In genomic region chr5:149960272-149961185, GRCh38 we compare ENCODE assay signal across 1 cellular context.
A peak's percentile ranks its signal among the peaks of the same experiment; 100 is the strongest.
TF ChIP-seq lines count a peak whose summit lies in the region.

Gene SLC26A2 (plus strand): TSS chr5:149960758. CDS start chr5:149977653, 16,895 bp downstream.

TF ChIP-seq in HepG2, 621 proteins besides CTCF, POLR2A, EP300 and RAD21 (continued from another document and continues in another):
- TF ChIP-seq ATF4 (CRISPR knock-in tag; IDR thresholded peaks at IDR 0.05), result 0 out of 4 replicates have a peak, but pooled peaks of 1 of the 2 experiments have one; percentile 35
- TF ChIP-seq SIN3A (IDR thresholded peaks at IDR 0.05; ENCODE audit: borderline replicate concordance, low read depth, low read length), result peak; percentile 24; the same call in 1 of the 2 replicates
- TF ChIP-seq ZNF615 (CRISPR knock-in tag; IDR thresholded peaks at IDR 0.05; ENCODE audit: borderline replicate concordance), result no peak
- TF ChIP-seq REL (CRISPR knock-in tag; conservative IDR thresholded peaks at IDR 0.05), result 0 out of 2 replicates have a peak, but pooled peaks have one; percentile 31
- TF ChIP-seq, protein P1, sequence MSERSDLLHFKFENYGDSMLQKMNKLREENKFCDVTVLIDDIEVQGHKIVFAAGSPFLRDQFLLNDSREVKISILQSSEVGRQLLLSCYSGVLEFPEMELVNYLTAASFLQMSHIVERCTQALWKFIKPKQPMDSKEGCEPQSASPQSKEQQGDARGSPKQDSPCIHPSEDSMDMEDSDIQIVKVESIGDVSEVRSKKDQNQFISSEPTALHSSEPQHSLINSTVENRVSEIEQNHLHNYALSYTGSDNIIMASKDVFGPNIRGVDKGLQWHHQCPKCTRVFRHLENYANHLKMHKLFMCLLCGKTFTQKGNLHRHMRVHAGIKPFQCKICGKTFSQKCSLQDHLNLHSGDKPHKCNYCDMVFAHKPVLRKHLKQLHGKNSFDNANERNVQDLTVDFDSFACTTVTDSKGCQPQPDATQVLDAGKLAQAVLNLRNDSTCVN (CRISPR knock-in tag; IDR thresholded peaks at IDR 0.05; ENCODE audit: borderline replicate concordance), result peak; percentile 49; the same call in 1 of the 2 replicates
- peak; percentile 49 for TF ChIP-seq ZEB1 (IDR thresholded peaks at IDR 0.05; ENCODE audit: insufficient replicate concordance, low read depth)
- peak; percentile 78 for TF ChIP-seq FOXK1 (CRISPR knock-in tag; IDR thresholded peaks at IDR 0.05; ENCODE audit: borderline replicate concordance, low read depth)
- TF ChIP-seq ZMAT3 (CRISPR knock-in tag; conservative IDR thresholded peaks at IDR 0.05), result peak; percentile 49; the same call in 1 of the 2 replicates
- TF ChIP-seq ELF1 (CRISPR knock-in tag; IDR thresholded peaks at IDR 0.05), result peak; percentile 52
- no peak for TF ChIP-seq HNRNPUL1 (IDR thresholded peaks at IDR 0.05; ENCODE audit: low read depth, low read length)
- peak; percentile 71 for TF ChIP-seq FOXC1 (CRISPR knock-in tag; IDR thresholded peaks at IDR 0.05; ENCODE audit: borderline replicate concordance)
- no peak for TF ChIP-seq ARID2 (CRISPR knock-in tag; IDR thresholded peaks at IDR 0.05; ENCODE audit: borderline replicate concordance)
- no peak for TF ChIP-seq ZNF354B (CRISPR knock-in tag; IDR thresholded peaks at IDR 0.05)
- TF ChIP-seq ZNF224 (CRISPR knock-in tag; IDR thresholded peaks at IDR 0.05), result no peak
- TF ChIP-seq ZSCAN29 (CRISPR knock-in tag; conservative IDR thresholded peaks at IDR 0.05), result peak; percentile 98
- TF ChIP-seq HNRNPLL (IDR thresholded peaks at IDR 0.05; ENCODE audit: low read depth, low read length, poor library complexity, severe bottlenecking), result peak; percentile 98
- peak; percentile 37 to 73 for TF ChIP-seq HMGXB4 (CRISPR knock-in tag; IDR thresholded peaks at IDR 0.05; ENCODE audit: borderline replicate concordance in 1 of 2, low read depth in 1 of 2)
- peak; percentile 49; the same call in 1 of the 2 replicates for TF ChIP-seq PCBP1 (IDR thresholded peaks at IDR 0.05; ENCODE audit: borderline replicate concordance, low read depth, low read length)
- peak; percentile 21; the same call in 1 of the 2 replicates for TF ChIP-seq TGIF2 (CRISPR knock-in tag; IDR thresholded peaks at IDR 0.05)
- peak; percentile 97 for TF ChIP-seq USF2 (IDR thresholded peaks at IDR 0.05; ENCODE audit: low read depth, low read length)
- TF ChIP-seq USF2 (CRISPR knock-in tag; IDR thresholded peaks at IDR 0.05; ENCODE audit: borderline replicate concordance), result peak; percentile 99; the same call in 1 of the 2 replicates
- TF ChIP-seq, protein P2, sequence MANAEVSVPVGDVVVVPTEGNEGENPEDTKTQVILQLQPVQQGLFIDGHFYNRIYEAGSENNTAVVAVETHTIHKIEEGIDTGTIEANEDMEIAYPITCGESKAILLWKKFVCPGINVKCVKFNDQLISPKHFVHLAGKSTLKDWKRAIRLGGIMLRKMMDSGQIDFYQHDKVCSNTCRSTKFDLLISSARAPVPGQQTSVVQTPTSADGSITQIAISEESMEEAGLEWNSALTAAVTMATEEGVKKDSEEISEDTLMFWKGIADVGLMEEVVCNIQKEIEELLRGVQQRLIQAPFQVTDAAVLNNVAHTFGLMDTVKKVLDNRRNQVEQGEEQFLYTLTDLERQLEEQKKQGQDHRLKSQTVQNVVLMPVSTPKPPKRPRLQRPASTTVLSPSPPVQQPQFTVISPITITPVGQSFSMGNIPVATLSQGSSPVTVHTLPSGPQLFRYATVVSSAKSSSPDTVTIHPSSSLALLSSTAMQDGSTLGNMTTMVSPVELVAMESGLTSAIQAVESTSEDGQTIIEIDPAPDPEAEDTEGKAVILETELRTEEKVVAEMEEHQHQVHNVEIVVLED (CRISPR knock-in tag; IDR thresholded peaks at IDR 0.05; ENCODE audit: borderline replicate concordance), result peak; percentile 72; the same call in 1 of the 2 replicates
- peak; percentile 71; the same call in 1 of the 2 replicates for TF ChIP-seq TMF1 (CRISPR knock-in tag; IDR thresholded peaks at IDR 0.05; ENCODE audit: low read depth)
- peak; percentile 23; the same call in 1 of the 2 replicates for TF ChIP-seq ZNF614 (CRISPR knock-in tag; IDR thresholded peaks at IDR 0.05; ENCODE audit: borderline replicate concordance)
- TF ChIP-seq ZNF550 (CRISPR knock-in tag; IDR thresholded peaks at IDR 0.05; ENCODE audit: borderline replicate concordance), result no peak
- TF ChIP-seq ZNF800 (CRISPR knock-in tag; IDR thresholded peaks at IDR 0.05), result peak; percentile 75; the same call in 1 of the 2 replicates
- no peak for TF ChIP-seq SETDB1 (CRISPR knock-in tag; IDR thresholded peaks at IDR 0.05; ENCODE audit: borderline replicate concordance)
- no peak for TF ChIP-seq RBM22 (optimal IDR thresholded peaks at IDR 0.05; ENCODE audit: low read length)
- peak; percentile 51; the same call in 1 of the 2 replicates for TF ChIP-seq ZNF703 (CRISPR knock-in tag; IDR thresholded peaks at IDR 0.05; ENCODE audit: borderline replicate concordance)
- peak; percentile 59; the same call in 1 of the 2 replicates for TF ChIP-seq ZNF136 (CRISPR knock-in tag; IDR thresholded peaks at IDR 0.05; ENCODE audit: low read depth)
- no peak for TF ChIP-seq KAT2B (IDR thresholded peaks at IDR 0.05; ENCODE audit: borderline replicate concordance, low read depth, low read length)
- peak; percentile 86 for TF ChIP-seq MAX (IDR thresholded peaks at IDR 0.05)
- 0 out of 2 replicates have a peak, but pooled peaks have one; percentile 63 for TF ChIP-seq ZNF563 (CRISPR knock-in tag; IDR thresholded peaks at IDR 0.05)
- TF ChIP-seq GABPA (IDR thresholded peaks at IDR 0.05; ENCODE audit: low read depth, low read length), result peak; percentile 37; the same call in 1 of the 2 replicates
- peak; percentile 70 for TF ChIP-seq GABPA (CRISPR knock-in tag; IDR thresholded peaks at IDR 0.05; ENCODE audit: low read depth)
- TF ChIP-seq SPEN (CRISPR knock-in tag; IDR thresholded peaks at IDR 0.05; ENCODE audit: low read depth), result peak; percentile 25; the same call in 1 of the 2 replicates
- TF ChIP-seq KAT8 (CRISPR knock-in tag; IDR thresholded peaks at IDR 0.05), result peak; percentile 84
- TF ChIP-seq POLR2G (IDR thresholded peaks at IDR 0.05; ENCODE audit: low read depth, low read length), result peak; percentile 96
- no peak for TF ChIP-seq ATF5 (CRISPR knock-in tag; IDR thresholded peaks at IDR 0.05; ENCODE audit: low read depth)
- TF ChIP-seq RARA (CRISPR knock-in tag; IDR thresholded peaks at IDR 0.05), result no peak
- TF ChIP-seq, protein P3, sequence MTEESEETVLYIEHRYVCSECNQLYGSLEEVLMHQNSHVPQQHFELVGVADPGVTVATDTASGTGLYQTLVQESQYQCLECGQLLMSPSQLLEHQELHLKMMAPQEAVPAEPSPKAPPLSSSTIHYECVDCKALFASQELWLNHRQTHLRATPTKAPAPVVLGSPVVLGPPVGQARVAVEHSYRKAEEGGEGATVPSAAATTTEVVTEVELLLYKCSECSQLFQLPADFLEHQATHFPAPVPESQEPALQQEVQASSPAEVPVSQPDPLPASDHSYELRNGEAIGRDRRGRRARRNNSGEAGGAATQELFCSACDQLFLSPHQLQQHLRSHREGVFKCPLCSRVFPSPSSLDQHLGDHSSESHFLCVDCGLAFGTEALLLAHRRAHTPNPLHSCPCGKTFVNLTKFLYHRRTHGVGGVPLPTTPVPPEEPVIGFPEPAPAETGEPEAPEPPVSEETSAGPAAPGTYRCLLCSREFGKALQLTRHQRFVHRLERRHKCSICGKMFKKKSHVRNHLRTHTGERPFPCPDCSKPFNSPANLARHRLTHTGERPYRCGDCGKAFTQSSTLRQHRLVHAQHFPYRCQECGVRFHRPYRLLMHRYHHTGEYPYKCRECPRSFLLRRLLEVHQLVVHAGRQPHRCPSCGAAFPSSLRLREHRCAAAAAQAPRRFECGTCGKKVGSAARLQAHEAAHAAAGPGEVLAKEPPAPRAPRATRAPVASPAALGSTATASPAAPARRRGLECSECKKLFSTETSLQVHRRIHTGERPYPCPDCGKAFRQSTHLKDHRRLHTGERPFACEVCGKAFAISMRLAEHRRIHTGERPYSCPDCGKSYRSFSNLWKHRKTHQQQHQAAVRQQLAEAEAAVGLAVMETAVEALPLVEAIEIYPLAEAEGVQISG (CRISPR knock-in tag; IDR thresholded peaks at IDR 0.05), result peak; percentile 57; the same call in 1 of the 2 replicates
- no peak; the same call in 1 of the 2 replicates for TF ChIP-seq IRF1 (CRISPR knock-in tag; IDR thresholded peaks at IDR 0.05; ENCODE audit: low read depth)
- TF ChIP-seq ATF1 (CRISPR knock-in tag; IDR thresholded peaks at IDR 0.05), result no peak; the same call in 1 of the 2 replicates
- TF ChIP-seq ZFY (CRISPR knock-in tag; IDR thresholded peaks at IDR 0.05), result peak; percentile 75
- 0 out of 2 replicates have a peak, but pooled peaks have one; percentile 30 for TF ChIP-seq HIVEP1 (CRISPR knock-in tag; IDR thresholded peaks at IDR 0.05)
- TF ChIP-seq CREM (IDR thresholded peaks at IDR 0.05), result peak; percentile 54
- no peak for TF ChIP-seq CREM (CRISPR knock-in tag; IDR thresholded peaks at IDR 0.05)
- TF ChIP-seq MTF2 (CRISPR knock-in tag; IDR thresholded peaks at IDR 0.05; ENCODE audit: borderline replicate concordance), result no peak
- TF ChIP-seq SALL2 (CRISPR knock-in tag; IDR thresholded peaks at IDR 0.05), result peak; percentile 55; the same call in 1 of the 2 replicates
- TF ChIP-seq ZNF530 (CRISPR knock-in tag; IDR thresholded peaks at IDR 0.05; ENCODE audit: low read depth), result no peak
- peak; percentile 83 for TF ChIP-seq HDAC1 (CRISPR knock-in tag; IDR thresholded peaks at IDR 0.05)
